Comparison of ENCODE assay signal across 13 cellular contexts in genomic region chr5:14810941-14811573, GRCh38.
DNase-seq lines count a peak whose midpoint lies in the region; ATAC-seq, FAIRE-seq and TF ChIP-seq lines count a peak whose summit lies in the region.
"Had no signal": no experiment of that assay in that cellular context is flagged by ENCODE, and none has a peak within 500 bp of the region (broad histone marks: within the 10 kb centered on the region; RNA-seq: fewer than 3 reads in every experiment).

No MANE protein-coding gene starts in this region.

- peak; percentile 13; the same call in 2 of the 3 replicates for ATAC-seq in GM12878
- ATAC-seq: body of pancreas, esophagus mucosa had no signal

- peak overlapping the region; percentile 68 for H3K9ac ChIP-seq in Loucy (ENCODE audit: low read depth, low read length, poor library complexity, severe bottlenecking)
- no peak overlapping the region for H3K9ac ChIP-seq in GM12878 (ENCODE audit: control insufficient read depth, insufficient read depth, low read length)

- RAD21 ChIA-PET in GM12878 (lab: Charles Lee; ENCODE audit: unreplicated experiment), result interaction anchor here (0.6 kb wide), 1 partner anchor 301 kb away, joined by 4 read pairs; no protein-coding TSS in a partner anchor

- TF ChIP-seq RAD21 in GM12878 (IDR thresholded peaks at IDR 0.05; ENCODE audit: insufficient read depth, low read depth, low read length), result 0 out of 2 replicates have a peak, but pooled peaks have one; percentile 4

- H3K36me3 ChIP-seq in Loucy (ENCODE audit: insufficient read depth, low read length) (peaks cover 3% of the 10 kb centered on the region; the same call in 1 of the 2 replicates), GM12878 (ENCODE audit: control insufficient read depth in 2 of 2, insufficient read depth in 2 of 2, low read length in 1 of 2) (no peaks in the 10 kb centered on the region), osteoblast (ENCODE audit: insufficient read depth, low read length) (peaks cover 12% of the 10 kb centered on the region), hepatocyte (replicated peaks; ENCODE audit: insufficient read depth, low read depth) (no peaks in the 10 kb centered on the region)
- H3K36me3 ChIP-seq: transverse colon had no signal

- BruUV-seq in GM12878 (replicated peaks; lab: Mats Ljungman, UMichigan), result no TSS peak

- TF ChIP-seq POLR2A in GM12878 (IDR thresholded peaks at IDR 0.05; ENCODE audit: low read depth, low read length), result no peak

- intact Hi-C loops in GM12878 (cut with micrococcal nuclease; ENCODE audit: unreplicated experiment), result loop anchor here (1.0 to 5.0 kb wide), 2 partner anchors 59 to 134 kb away; no protein-coding TSS in a partner anchor

- H3K27me3 ChIP-seq in Loucy (ENCODE audit: insufficient read depth, low read length, poor library complexity, severe bottlenecking) (no peaks in the 10 kb centered on the region), GM12878 (replicated peaks in 1 of 2; ENCODE audit: control insufficient read depth in 2 of 2, insufficient read depth in 2 of 2, low read length in 1 of 2) (no peaks in the 10 kb centered on the region), osteoblast (ENCODE audit: insufficient read depth, low read length) (no peaks in the 10 kb centered on the region), hepatocyte (no peaks in the 10 kb centered on the region)
- H3K27me3 ChIP-seq: body of pancreas, transverse colon had no signal

- H3K4me2 ChIP-seq in Loucy (ENCODE audit: low read depth, low read length, poor library complexity, severe bottlenecking) (peak overlapping the region; percentile 91), GM12878 (ENCODE audit: control insufficient read depth, insufficient read depth) (peak overlapping the region; percentile 72), osteoblast (ENCODE audit: insufficient read depth, low read length) (peak overlapping the region; percentile 80), hepatocyte (no peak overlapping the region)

- H2AFZ ChIP-seq in Loucy (ENCODE audit: low read length) (no peak overlapping the region), GM12878 (ENCODE audit: control insufficient read depth, low read depth, low read length) (no peak overlapping the region), osteoblast (ENCODE audit: low read length) (no peak overlapping the region), hepatocyte (no peak overlapping the region)

- FAIRE-seq in GM12878 (lab: Jason Lieb, UNC), result no peak
- FAIRE-seq: GM18507 had no signal

- TF ChIP-seq CTCF in Loucy (conservative IDR thresholded peaks at IDR 0.05; ENCODE audit: low read length), result no peak
- peak in 1 of 3 experiments; percentile 8; a peak in 1 of 6 replicates for TF ChIP-seq CTCF in GM12878 (IDR thresholded peaks at IDR 0.05 in 2 of 3, conservative IDR thresholded peaks at IDR 0.05 in 1 of 3; ENCODE audit: control insufficient read depth in 2 of 3, extremely low read depth in 1 of 3, insufficient read depth in 1 of 3, low read depth in 3 of 3, low read length in 3 of 3)
- TF ChIP-seq CTCF in osteoblast (IDR thresholded peaks at IDR 0.05; ENCODE audit: extremely low read depth, low read depth, low read length), result no peak
- no peak for TF ChIP-seq CTCF in hepatocyte (IDR thresholded peaks at IDR 0.05; ENCODE audit: poor library complexity)
- TF ChIP-seq CTCF in coronary artery (IDR thresholded peaks at IDR 0.05), result no peak

- DNase-seq in Caki2 (ENCODE audit: low read depth) (peak; percentile 12), GM12878 (ENCODE audit: low read depth, low spot score) (no peak), osteoblast (ENCODE audit: insufficient read length, low spot score, missing footprints) (no peak), MV-4-11 (lab: John Stamatoyannopoulos, UW) (no peak), hepatocyte (ENCODE audit: low spot score) (no peak), coronary artery (ENCODE audit: low spot score) (no peak)
- DNase-seq: body of pancreas, DMS79, NCI-H2171 treated with DMSO at 0.1 percent for 48 hours, transverse colon had no signal

- 86% methylated on average over 11 of the region's 11 CpGs for WGBS in GM12878 (ENCODE audit: insufficient coverage, insufficient replicate concordance, low lambda C conversion rate, missing lambda C conversion rate)
- WGBS in hepatocyte (ENCODE audit: low lambda C conversion rate, missing lambda C conversion rate), result 84% methylated on average over 11 of the region's 11 CpGs

- in situ Hi-C loops in Caki2 (cut with HindIII; ENCODE audit: low pct_unique_long_range_greater_than_20kb, low sequenced_read_pairs) (no loop called here), GM12878 (cut with MboI) (no loop called here)

- CTCF ChIA-PET in GM12878 (lab: Yijun Ruan, JAX), result interaction anchor here (1.0 kb wide), 1 partner anchor 10 kb away, joined by 3 read pairs; no protein-coding TSS in a partner anchor

- H3K79me2 ChIP-seq in Loucy (ENCODE audit: insufficient read depth, low read length) (peaks cover 51% of the 10 kb centered on the region), GM12878 (ENCODE audit: control insufficient read depth, insufficient read depth, low read length) (no peaks in the 10 kb centered on the region), osteoblast (ENCODE audit: insufficient read depth, low read length) (peaks cover 70% of the 10 kb centered on the region), hepatocyte (no peaks in the 10 kb centered on the region)

- peak overlapping the region; percentile 79 for H3K27ac ChIP-seq in GM12878 (ENCODE audit: control insufficient read depth, insufficient read depth)
- H3K27ac ChIP-seq in osteoblast (ENCODE audit: low read depth, low read length), result peak overlapping the region; percentile 98
- H3K27ac ChIP-seq in hepatocyte, result no peak overlapping the region
- peak overlapping the region in 1 of 2 donors; percentile 58 for H3K27ac ChIP-seq in coronary artery

- no peak for TF ChIP-seq EP300 in GM12878 (IDR thresholded peaks at IDR 0.05; ENCODE audit: borderline replicate concordance in 1 of 2, control insufficient read depth in 1 of 2, low read depth in 2 of 2, low read length in 2 of 2)

- H3K9me3 ChIP-seq in Loucy (ENCODE audit: insufficient read depth, low read depth, low read length), result no peaks in the 10 kb centered on the region
- H3K9me3 ChIP-seq in GM12878 (replicated peaks; ENCODE audit: control insufficient read depth, insufficient read depth, low read length), result no peaks in the 10 kb centered on the region
- no peaks in the 10 kb centered on the region for H3K9me3 ChIP-seq in osteoblast (ENCODE audit: low read depth, low read length)
- no peaks in the 10 kb centered on the region for H3K9me3 ChIP-seq in hepatocyte (ENCODE audit: low read depth)
- H3K9me3 ChIP-seq: body of pancreas, transverse colon had no signal

- SMC1A ChIA-PET in GM12878 (lab: Charles Lee; ENCODE audit: uncharacterized antibody, unreplicated experiment), result interaction anchor here (0.6 to 3.5 kb wide), 2 partner anchors 15 to 41 kb away, joined by 4 to 18 read pairs; no protein-coding TSS in a partner anchor

- H3F3A ChIP-seq in Loucy (ENCODE audit: low read depth), result peaks cover 4% of the 10 kb centered on the region; the same call in 1 of the 2 replicates

- H4K20me1 ChIP-seq in Loucy (ENCODE audit: insufficient read depth, low read length, poor library complexity, severe bottlenecking), result no peaks in the 10 kb centered on the region
- no peaks in the 10 kb centered on the region for H4K20me1 ChIP-seq in GM12878 (ENCODE audit: control insufficient read depth, insufficient read depth)
- H4K20me1 ChIP-seq in osteoblast (ENCODE audit: insufficient read depth, low read length), result no peaks in the 10 kb centered on the region
- no peaks in the 10 kb centered on the region for H4K20me1 ChIP-seq in hepatocyte (ENCODE audit: insufficient read depth, poor library complexity, severe bottlenecking)

- H3K4me1 ChIP-seq in Loucy (ENCODE audit: insufficient read depth, low read length, poor library complexity, severe bottlenecking), result peaks cover 40% of the 10 kb centered on the region
- peaks cover 19% of the 10 kb centered on the region for H3K4me1 ChIP-seq in GM12878 (ENCODE audit: control insufficient read depth, insufficient read depth, low read length)
- peaks cover 59% of the 10 kb centered on the region for H3K4me1 ChIP-seq in osteoblast (ENCODE audit: insufficient read depth, low read length)
- no peaks in the 10 kb centered on the region for H3K4me1 ChIP-seq in hepatocyte (ENCODE audit: insufficient read depth)

- POLR2A ChIA-PET in GM12878 (lab: Charles Lee), result interaction anchor here (0.6 to 0.7 kb wide), 2 partner anchors 9 to 101 kb away, joined by 4 to 5 read pairs; no protein-coding TSS in a partner anchor

- H3K9me2 ChIP-seq in Loucy (replicated peaks; ENCODE audit: low read depth, low read length) (no peaks in the 10 kb centered on the region), hepatocyte (replicated peaks; ENCODE audit: insufficient read depth) (no peaks in the 10 kb centered on the region)

- no peak overlapping the region for H3K4me3 ChIP-seq in Loucy (ENCODE audit: low read length, poor library complexity, severe bottlenecking)
- H3K4me3 ChIP-seq in GM12878, result peak overlapping the region; percentile 50; the same call in 1 of the 2 replicates
- no peak overlapping the region for H3K4me3 ChIP-seq in osteoblast (ENCODE audit: insufficient read depth, low read length)
- H3K4me3 ChIP-seq in hepatocyte, result no peak overlapping the region
- H3K4me3 ChIP-seq in coronary artery, result no peak overlapping the region
- H3K4me3 ChIP-seq: body of pancreas, transverse colon had no signal

TF ChIP-seq in GM12878, 131 proteins besides CTCF, POLR2A, EP300 and RAD21 (continues in another document):
- no peak for TF ChIP-seq SMAD1 (IDR thresholded peaks at IDR 0.05; ENCODE audit: low read depth, partially characterized antibody)
- TF ChIP-seq NR2C1 (IDR thresholded peaks at IDR 0.05), result no peak
- no peak for TF ChIP-seq SIN3A (IDR thresholded peaks at IDR 0.05; ENCODE audit: low read depth, low read length)
- no peak for TF ChIP-seq CBX3 (IDR thresholded peaks at IDR 0.05; ENCODE audit: borderline replicate concordance, low read depth)
- TF ChIP-seq IRF4 (IDR thresholded peaks at IDR 0.05; ENCODE audit: low read depth, low read length), result no peak
- TF ChIP-seq ZNF622 (IDR thresholded peaks at IDR 0.05), result no peak
- no peak for TF ChIP-seq SIX5 (IDR thresholded peaks at IDR 0.05; ENCODE audit: low read depth, low read length, severe bottlenecking)
